In the genomic region with DNA sequence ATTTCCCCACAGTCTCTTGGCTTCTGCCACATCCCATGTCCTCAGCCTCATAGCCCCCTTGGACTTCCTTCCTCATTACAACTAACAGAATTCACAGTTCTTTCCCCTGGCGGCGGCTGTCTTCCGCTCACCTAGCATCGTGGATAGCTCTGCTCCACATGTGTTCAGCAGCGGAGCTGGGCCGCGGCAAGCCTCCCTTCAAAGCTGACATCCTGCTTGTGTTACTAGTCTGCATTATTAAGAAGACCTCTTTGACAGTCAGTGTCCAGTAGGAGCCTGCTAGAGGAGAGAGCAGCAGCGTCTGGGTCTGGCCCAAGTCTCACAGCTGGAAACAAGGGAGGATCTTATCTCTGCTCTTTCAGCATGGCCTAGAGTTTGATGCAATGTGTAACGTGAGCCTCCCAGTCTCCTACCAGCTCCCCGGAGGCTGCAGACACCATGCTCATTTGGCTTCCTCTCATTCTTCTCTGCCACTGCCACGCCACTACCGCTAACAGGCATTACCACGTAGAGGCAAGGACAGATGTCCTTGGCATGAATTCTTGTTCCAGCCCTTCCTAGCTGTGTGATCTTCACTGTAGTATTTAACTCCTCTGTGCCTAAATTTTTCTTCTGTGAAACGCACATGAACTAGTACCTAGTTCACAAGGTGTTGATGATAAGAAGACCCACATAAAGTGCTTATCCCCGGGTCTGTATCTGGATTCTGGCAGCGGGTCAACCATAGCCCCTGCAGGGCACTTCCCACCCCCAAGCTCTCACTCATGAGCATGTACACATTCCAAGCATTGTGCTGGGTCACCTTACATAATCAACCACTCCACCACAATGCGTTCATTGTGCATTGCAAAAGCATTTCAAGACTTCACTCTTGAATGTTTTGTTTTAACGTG, we compare ENCODE assay signal across 10 cellular contexts.
A peak's percentile ranks its signal among the peaks of the same experiment; 100 is the strongest.
DNase-seq lines count a peak whose midpoint lies in the region; ATAC-seq and TF ChIP-seq lines count a peak whose summit lies in the region.
"Had no signal": no experiment of that assay in that cellular context is flagged by ENCODE, and none has a peak within 500 bp of the region (broad histone marks: within the 10 kb centered on the region; RNA-seq: fewer than 3 reads in every experiment).

No MANE protein-coding gene starts in this region.

- H3K4me1 ChIP-seq in Peyer's patch, result no peaks in the 10 kb centered on the region

- no peaks in the 10 kb centered on the region for H3K27me3 ChIP-seq in Peyer's patch

- no peaks in the 10 kb centered on the region for H3K36me3 ChIP-seq in Peyer's patch
- H3K36me3 ChIP-seq: WERI-Rb-1 had no signal

- peak; percentile 31 for DNase-seq in AG10803 (ENCODE audit: low read depth)
- peak; percentile 85 to 91 for DNase-seq in Kasumi-1 (lab: John Stamatoyannopoulos, UW)
- peak; percentile 82 for DNase-seq in astrocyte of the hippocampus (ENCODE audit: low read depth, low spot score)
- peak; percentile 38 for DNase-seq in kidney tubule cell (ENCODE audit: low spot score)
- no peak for DNase-seq in occipital lobe (lab: John Stamatoyannopoulos, UW)
- no peak for DNase-seq in Peyer's patch
- DNase-seq: GDM1, WERI-Rb-1 had no signal

- TF ChIP-seq CTCF in AG10803 (conservative IDR thresholded peaks at IDR 0.05; ENCODE audit: low read length) (0 out of 2 replicates have a peak, but pooled peaks have one; percentile 3), Peyer's patch (IDR thresholded peaks at IDR 0.05) (no peak)

- no peak overlapping the region for H3K27ac ChIP-seq in Peyer's patch
- H3K27ac ChIP-seq: WERI-Rb-1 had no signal

- ATAC-seq in HG03432 (IDR thresholded peaks at IDR 0.05; ENCODE audit: unreplicated experiment), result no peak
- ATAC-seq in GM21423 (IDR thresholded peaks at IDR 0.05; ENCODE audit: unreplicated experiment), result no peak

- no peaks in the 10 kb centered on the region for H3K9me3 ChIP-seq in Peyer's patch

- H3K4me3 ChIP-seq in AG10803 (ENCODE audit: low read length), result no peak overlapping the region
- H3K4me3 ChIP-seq in Peyer's patch, result no peak overlapping the region

- no peak for TF ChIP-seq POLR2A in Peyer's patch (IDR thresholded peaks at IDR 0.05)

Comparison
In these comparisons a context has a peak if more than half of its experiments do, and no peak if none do; other contexts are left out.
1. DNase-seq: peak in AG10803 (single experiment), Kasumi-1 (2 of 2), astrocyte of the hippocampus (single experiment) and kidney tubule cell (single experiment); none in occipital lobe (single experiment) and Peyer's patch (0 of 3).